In genomic region chr4:127964426-127965061, GRCh38 we compare ENCODE assay signal across 7 cellular contexts. TPM values are rescaled to one million over a fixed set of nuclear protein-coding genes. Genes with fewer than 3 reads are reported as not detected.
DNase-seq lines count a peak whose midpoint lies in the region; ATAC-seq, FAIRE-seq and TF ChIP-seq lines count a peak whose summit lies in the region.
"Not testable (repeated sequence)": the region's sequence is repeated elsewhere in the genome, so short reads cannot be mapped to it uniquely, and the experiment has no call there.

No MANE protein-coding gene starts in this region.

- H3K9me3 ChIP-seq in keratinocyte (ENCODE audit: control insufficient read depth, low read depth, low read length) = not testable (repeated sequence)

- peak overlapping the region; percentile 100 for H2AFZ ChIP-seq in keratinocyte (ENCODE audit: control insufficient read depth, low read length)

- CTCF ChIA-PET in activated B cell treated with CpG ODN at 0.5 μM for 24 hours (lab: Charles Lee) = interaction anchor here (0.6 to 1.7 kb wide), 3 partner anchors 33 to 1045 kb away, joined by 3 to 9 read pairs (median 5); partner anchors contain the start of gene LARP1B

- H3K4me1 ChIP-seq in keratinocyte (ENCODE audit: control insufficient read depth, extremely low read depth, insufficient read depth, low read length) = not testable (repeated sequence)

- H3K9me3 Mint-ChIP-seq in activated B cell treated with CpG ODN at 0.5 μM for 24 hours = not testable (repeated sequence)

- not testable (repeated sequence) for FAIRE-seq in keratinocyte (lab: Jason Lieb, UNC)

- not testable (repeated sequence) for H3K9me1 ChIP-seq in keratinocyte (ENCODE audit: control insufficient read depth, extremely low read depth, insufficient read depth, low read length)

- DNase-seq in LNCaP clone FGC (ENCODE audit: low read depth); activated B cell treated with CpG ODN at 0.5 μM for 24 hours; choroid plexus epithelial cell (ENCODE audit: low read depth); keratinocyte (ENCODE audit: low read depth, low spot score); retinal pigment epithelial cell (ENCODE audit: low read depth): not testable (repeated sequence)

- dilution Hi-C loops in keratinocyte (cut with MboI; ENCODE audit: extremely low pct_ligation_motif_present, low sequenced_read_pairs) = not testable (repeated sequence)

- ATAC-seq in GM18907 (IDR thresholded peaks at IDR 0.05; ENCODE audit: unreplicated experiment) = peak; percentile 31
- peak; percentile 19 for ATAC-seq in HG02759 (IDR thresholded peaks at IDR 0.05; ENCODE audit: unreplicated experiment)
- peak; percentile 11 for ATAC-seq in activated B cell treated with CpG ODN at 0.5 μM for 24 hours (ENCODE audit: low read depth)

- peaks cover 52% of the 10 kb centered on the region for H3K79me2 ChIP-seq in keratinocyte (ENCODE audit: control insufficient read depth, insufficient read depth, low read length)

- not testable (repeated sequence) for H4K20me1 ChIP-seq in keratinocyte (ENCODE audit: control insufficient read depth, extremely low read depth, insufficient read depth, low read length)

- H3K4me3 Mint-ChIP-seq in activated B cell treated with CpG ODN at 0.5 μM for 24 hours = peak overlapping the region; percentile 98

- H3K27me3 Mint-ChIP-seq in activated B cell treated with CpG ODN at 0.5 μM for 24 hours = not testable (repeated sequence)

- H3K36me3 Mint-ChIP-seq in activated B cell treated with CpG ODN at 0.5 μM for 24 hours (ENCODE audit: low read depth) = peaks cover 24% of the 10 kb centered on the region

- peak overlapping the region; percentile 54 for H3K4me2 ChIP-seq in keratinocyte (ENCODE audit: control insufficient read depth, extremely low read depth, insufficient read depth, low read depth, low read length)

- TF ChIP-seq CTCF in LNCaP clone FGC (IDR thresholded peaks at IDR 0.05; ENCODE audit: control insufficient read depth, extremely low read depth, insufficient read depth); activated B cell treated with CpG ODN at 0.5 μM for 24 hours (IDR thresholded peaks at IDR 0.05); choroid plexus epithelial cell (conservative IDR thresholded peaks at IDR 0.05; ENCODE audit: low read depth, low read length); keratinocyte (optimal IDR thresholded peaks at IDR 0.05 in 1 of 3, IDR thresholded peaks at IDR 0.05 in 1 of 3, conservative IDR thresholded peaks at IDR 0.05 in 1 of 3; ENCODE audit: extremely low read depth in 1 of 3, insufficient read depth in 2 of 3, low read length in 3 of 3); retinal pigment epithelial cell (conservative IDR thresholded peaks at IDR 0.05; ENCODE audit: low read depth, low read length): not testable (repeated sequence)

- peak overlapping the region; percentile 99 for H3K9ac ChIP-seq in keratinocyte (ENCODE audit: control insufficient read depth, extremely low read depth, insufficient read depth, low read length)

- POLR2A ChIA-PET in activated B cell treated with CpG ODN at 0.5 μM for 24 hours (lab: Charles Lee) = interaction anchor here (0.6 to 2.3 kb wide), 11 partner anchors 7 to 1132 kb away, joined by 3 to 69 read pairs (median 7); partner anchors contain the start of genes C4orf33, HSPA4L, LARP1B and PGRMC2

- H3K36me3 ChIP-seq in keratinocyte (ENCODE audit: control insufficient read depth in 2 of 2, extremely low read depth in 1 of 2, insufficient read depth in 2 of 2, low read length in 2 of 2) = not testable (repeated sequence)

- H3K4me1 Mint-ChIP-seq in activated B cell treated with CpG ODN at 0.5 μM for 24 hours = peaks cover 34% of the 10 kb centered on the region

- intact Hi-C loops in activated B cell treated with CpG ODN at 0.5 μM for 24 hours (cut with micrococcal nuclease) = loop anchor here (1.0 to 5.0 kb wide), 8 partner anchors 32 to 1132 kb away; partner anchors contain the start of genes C4orf33, HSPA4L, LARP1B and PLK4

- not testable (repeated sequence) for H3K27me3 ChIP-seq in keratinocyte (ENCODE audit: control insufficient read depth, extremely low read depth, insufficient read depth, low read length)

- peak overlapping the region; percentile 96 for H3K27ac Mint-ChIP-seq in activated B cell treated with CpG ODN at 0.5 μM for 24 hours

- H3K27ac ChIP-seq in keratinocyte (ENCODE audit: control insufficient read depth, insufficient read depth, low read length) = peak overlapping the region; percentile 94

- H3K4me3 ChIP-seq in LNCaP clone FGC (ENCODE audit: low read depth, low read length) (peak overlapping the region; percentile 84), choroid plexus epithelial cell (ENCODE audit: low read depth, low read length) (peak overlapping the region; percentile 99), keratinocyte (ENCODE audit: control insufficient read depth in 2 of 3, extremely low read depth in 1 of 3, insufficient read depth in 2 of 3, low read depth in 1 of 3, low read length in 3 of 3) (peak overlapping the region; percentile 95 to 100 (median 97)), retinal pigment epithelial cell (ENCODE audit: low read length) (peak overlapping the region; percentile 98)

RNA-seq across cellular contexts. Expression of gene MFSD8, which starts 0.4 kb away (rescaled TPM):
- 30.8 and 31.1 TPM in 2 replicates for total RNA-seq in activated B cell treated with CpG ODN at 0.5 μM for 24 hours
- polyA plus RNA-seq in keratinocyte = 14.1 to 19.0 TPM (median 15.6 TPM) in 3 replicates
- 8.3 TPM for polyA plus RNA-seq in keratinocyte (2011; ENCODE audit: low read depth)
- polyA plus RNA-seq in keratinocyte (2011; cell fraction: cytosol; rRNA removed) = 3.1 and 6.1 TPM in 2 replicates
- 30.3 and 37.1 TPM in 2 replicates for polyA plus RNA-seq in keratinocyte (2011; cell fraction: nucleus; rRNA removed)
- 7.6 and 9.2 TPM in 2 replicates for polyA plus RNA-seq in keratinocyte (2012; ENCODE audit: low replicate concordance)
- 5.2 to 23.0 TPM (median 15.6 TPM) in 3 replicates for polyA minus RNA-seq in keratinocyte
- polyA minus RNA-seq in keratinocyte (2011; cell fraction: cytosol; rRNA and poly(A)+ RNA removed) = 11.5 TPM
- 21.9 and 35.8 TPM in 2 replicates for polyA minus RNA-seq in keratinocyte (2011; cell fraction: nucleus; rRNA and poly(A)+ RNA removed)

RNA-seq across cellular contexts. Expression of gene ABHD18, which starts 0.7 kb away (rescaled TPM):
- 12.8 and 13.9 TPM in 2 replicates for total RNA-seq in activated B cell treated with CpG ODN at 0.5 μM for 24 hours
- polyA plus RNA-seq in keratinocyte = 2.5 to 4.6 TPM (median 2.7 TPM) in 3 replicates
- 3.6 TPM for polyA plus RNA-seq in keratinocyte (2011; ENCODE audit: low read depth)
- polyA plus RNA-seq in keratinocyte (2011; cell fraction: cytosol; rRNA removed) = 1.1 and 2.4 TPM in 2 replicates
- 4.7 and 6.2 TPM in 2 replicates for polyA plus RNA-seq in keratinocyte (2011; cell fraction: nucleus; rRNA removed)
- polyA plus RNA-seq in keratinocyte (2012; ENCODE audit: low replicate concordance) = 2.8 and 3.4 TPM in 2 replicates
- polyA minus RNA-seq in keratinocyte = 0.98 to 4.6 TPM (median 4.5 TPM) in 3 replicates
- polyA minus RNA-seq in keratinocyte (2011; cell fraction: cytosol; rRNA and poly(A)+ RNA removed) = 2.1 TPM
- 2.2 and 5.4 TPM in 2 replicates for polyA minus RNA-seq in keratinocyte (2011; cell fraction: nucleus; rRNA and poly(A)+ RNA removed)
